ENCODE assay signal across 1 cellular context in the genomic region with DNA sequence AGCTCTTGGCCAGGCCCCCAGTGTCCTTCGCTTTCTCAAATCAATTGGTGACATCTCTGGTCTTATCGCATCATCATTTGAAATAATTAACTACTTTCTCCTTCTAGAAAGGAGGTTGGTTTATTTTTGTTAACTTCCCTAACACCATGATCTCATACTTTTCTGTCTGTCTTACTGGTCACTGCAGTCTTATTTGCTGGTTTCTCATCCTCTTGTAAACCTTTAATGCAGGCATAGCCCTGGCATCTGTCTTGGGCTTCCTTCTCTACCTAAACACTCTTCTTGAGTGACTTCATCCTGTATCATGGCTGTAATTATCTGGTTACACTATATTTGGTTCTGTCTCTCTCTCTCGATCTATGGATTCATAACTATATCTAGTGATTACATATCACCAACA.
TF ChIP-seq lines count a peak whose summit lies in the region.

No MANE protein-coding gene starts in this region.

TF ChIP-seq in HepG2, 621 proteins besides CTCF, POLR2A, EP300 and RAD21 (continued from another document):
- TF ChIP-seq RXRA (CRISPR knock-in tag; IDR thresholded peaks at IDR 0.05) (no peak), LCORL (IDR thresholded peaks at IDR 0.05) (no peak), LCORL (CRISPR knock-in tag; IDR thresholded peaks at IDR 0.05) (no peak), ZNF724P (CRISPR knock-in tag; IDR thresholded peaks at IDR 0.05; ENCODE audit: borderline replicate concordance) (no peak), PTBP1 (IDR thresholded peaks at IDR 0.05; ENCODE audit: low read depth, low read length, poor library complexity, severe bottlenecking) (no peak), ZNF792 (CRISPR knock-in tag; IDR thresholded peaks at IDR 0.05) (no peak), ZNF160 (CRISPR knock-in tag; IDR thresholded peaks at IDR 0.05) (no peak)
